22 cellular contexts compared by ENCODE assay signal in genomic region chr12:107296681-107297086, GRCh38.
DNase-seq lines count a peak whose midpoint lies in the region; ATAC-seq, FAIRE-seq and TF ChIP-seq lines count a peak whose summit lies in the region.
"Had no signal": no experiment of that assay in that cellular context is flagged by ENCODE, and none has a peak within 500 bp of the region (broad histone marks: within the 10 kb centered on the region; RNA-seq: fewer than 3 reads in every experiment).

No MANE protein-coding gene starts in this region.

- peak; percentile 99 for FAIRE-seq in bronchial epithelial cell (lab: Jason Lieb, UNC)
- FAIRE-seq: K562 had no signal

- H3K27me3 ChIP-seq in bronchial epithelial cell (ENCODE audit: control insufficient read depth, insufficient read depth, low read length) = no peaks in the 10 kb centered on the region
- H3K27me3 ChIP-seq: sigmoid colon had no signal

- DNase-seq in Caki2 (ENCODE audit: low read depth) (peak; percentile 75), NCI-H226 (peak; percentile 64), bronchial epithelial cell (ENCODE audit: low read depth) (peak; percentile 100), iris pigment epithelial cell (ENCODE audit: low read depth) (peak; percentile 63), T-helper 9 cell (no peak), mesenteric fat pad (ENCODE audit: low spot score) (no peak), cerebellar cortex (ENCODE audit: low spot score) (no peak)
- DNase-seq: activated CD4-positive, alpha-beta T cell treated with anti-CD3 and anti-CD28 coated beads for 48 hours; activated CD8-positive, alpha-beta memory T cell treated with anti-CD3 and anti-CD28 coated beads, Interleukin-2, amount 10 ng/mL, durations not matched to agents 7 days and 5 days; anterior cingulate cortex; C1 segment of cervical spinal cord; cerebellar nuclear complex; GOT3; head of caudate nucleus; MV-4-11; NCI-H187 treated with DMSO at 0.1 percent for 48 hours; NCI-H82; SHP77 treated with DMSO at 0.1 percent for 48 hours; sigmoid colon; T-helper 1 cell had no signal

- H3K36me3 ChIP-seq in bronchial epithelial cell (ENCODE audit: control insufficient read depth, insufficient read depth, low read length) = no peaks in the 10 kb centered on the region
- H3K36me3 ChIP-seq: sigmoid colon had no signal

- no peak overlapping the region for H3K4me3 ChIP-seq in bronchial epithelial cell (ENCODE audit: low read depth, low read length)
- H3K4me3 ChIP-seq: K562, sigmoid colon had no signal

- no peak for TF ChIP-seq CTCF in bronchial epithelial cell (IDR thresholded peaks at IDR 0.05; ENCODE audit: insufficient read depth, low read length, severe bottlenecking)

- ATAC-seq in GM21515 (IDR thresholded peaks at IDR 0.05; ENCODE audit: unreplicated experiment) = no peak
- ATAC-seq: activated CD8-positive, alpha-beta memory T cell treated with anti-CD3 and anti-CD28 coated beads, Interleukin-2, amount 10 ng/mL, durations not matched to agents 7 days and 5 days; K562 had no signal

- in situ Hi-C loops in Caki2 (cut with HindIII; ENCODE audit: low pct_unique_long_range_greater_than_20kb, low sequenced_read_pairs) = no loop called here

Comparison
In these comparisons a context has a peak if more than half of its experiments do, and no peak if none do; other contexts are left out.
1. DNase-seq: peak in Caki2 (single experiment), NCI-H226 (single experiment), bronchial epithelial cell (single experiment) and iris pigment epithelial cell (single experiment); none in T-helper 9 cell (single experiment), mesenteric fat pad (single experiment) and cerebellar cortex (single experiment).